8 cellular contexts compared by ENCODE assay signal in the genomic region with DNA sequence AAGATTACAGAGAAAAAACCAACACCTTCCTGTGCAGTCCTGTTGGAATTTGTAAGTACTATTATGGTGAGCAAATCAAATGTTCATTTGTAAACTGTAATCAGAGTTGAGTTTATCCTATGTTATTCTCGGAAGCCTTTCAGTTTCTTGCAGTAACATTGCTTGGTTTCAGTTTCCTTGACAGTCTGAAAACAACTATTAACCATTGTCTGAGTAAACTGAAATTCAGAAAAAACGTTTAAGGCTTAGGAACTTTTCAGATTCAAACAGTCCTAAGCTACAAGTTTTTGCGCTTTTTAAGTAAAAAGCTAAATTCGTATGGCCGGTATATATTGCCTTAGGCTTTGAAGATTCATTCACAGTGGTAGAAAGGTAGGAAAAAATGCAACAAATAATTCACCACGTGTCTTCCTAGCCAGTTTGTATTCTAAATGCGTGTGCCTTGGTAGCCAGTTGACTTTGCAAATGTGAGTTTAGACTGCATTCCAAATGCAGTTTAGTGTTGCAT. TPM values are rescaled to one million over a fixed set of nuclear protein-coding genes. Genes with fewer than 3 reads are reported as not detected.
DNase-seq lines count a peak whose midpoint lies in the region; ATAC-seq, FAIRE-seq and TF ChIP-seq lines count a peak whose summit lies in the region.

No MANE protein-coding gene starts in this region.

- H3K27ac Mint-ChIP-seq in astrocyte (ENCODE audit: unreplicated experiment), result peak overlapping the region; percentile 97

- no peaks in the 10 kb centered on the region for H3K27me3 Mint-ChIP-seq in astrocyte (ENCODE audit: low read depth, unreplicated experiment)

- no peak overlapping the region for H2AFZ ChIP-seq in astrocyte (ENCODE audit: low read depth, low read length)

- peaks cover 19% of the 10 kb centered on the region for H3K4me1 Mint-ChIP-seq in astrocyte (ENCODE audit: low read depth, unreplicated experiment)

- peaks cover 75% of the 10 kb centered on the region for H3K79me2 ChIP-seq in astrocyte (ENCODE audit: insufficient read depth, low read length)

- 2% methylated on average over 7 of the region's 7 CpGs for WGBS in suprapubic skin

- peak overlapping the region; percentile 92 for H3K4me2 ChIP-seq in BLaER1
- H3K4me2 ChIP-seq in astrocyte (ENCODE audit: low read length), result peak overlapping the region; percentile 97

- DNase-seq in HT-29 (ENCODE audit: low spot score) (peak; percentile 61), astrocyte (ENCODE audit: low read depth) (peak; percentile 81), kidney epithelial cell (ENCODE audit: low read depth) (peak; percentile 28), suprapubic skin (ENCODE audit: low spot score in 2 of 2) (no peak), germinal center (ENCODE audit: low spot score) (no peak)

- no peak for TF ChIP-seq POLR2A in suprapubic skin (IDR thresholded peaks at IDR 0.05)

- H3K27me3 ChIP-seq in BLaER1 (no peaks in the 10 kb centered on the region), astrocyte (ENCODE audit: insufficient read depth, low read length) (no peaks in the 10 kb centered on the region), kidney epithelial cell (ENCODE audit: control insufficient read depth, insufficient read depth, low read length) (no peaks in the 10 kb centered on the region), suprapubic skin (no peaks in the 10 kb centered on the region)

- H3K4me1 ChIP-seq in BLaER1 (peaks cover 34% of the 10 kb centered on the region), astrocyte (ENCODE audit: insufficient read depth, low read length) (peaks cover 34% of the 10 kb centered on the region), suprapubic skin (peaks cover 72% of the 10 kb centered on the region)

- H3K36me3 Mint-ChIP-seq in astrocyte (ENCODE audit: low read depth, unreplicated experiment), result peaks cover 11% of the 10 kb centered on the region

- H3K4me3 ChIP-seq in BLaER1 (peak overlapping the region; percentile 91), astrocyte (ENCODE audit: insufficient read depth, low read depth, low read length) (peak overlapping the region; percentile 88), kidney epithelial cell (ENCODE audit: low read depth, low read length) (peak overlapping the region; percentile 94), suprapubic skin (peak overlapping the region; percentile 99)

- FAIRE-seq in astrocyte (lab: Jason Lieb, UNC), result no peak

- peak overlapping the region; percentile 99 for H3K9ac ChIP-seq in BLaER1
- peak overlapping the region; percentile 100 for H3K9ac ChIP-seq in astrocyte (ENCODE audit: low read length)

- H3K27ac ChIP-seq in BLaER1, result peak overlapping the region; percentile 98
- H3K27ac ChIP-seq in astrocyte (ENCODE audit: low read depth, low read length), result peak overlapping the region; percentile 98
- H3K27ac ChIP-seq in suprapubic skin, result peak overlapping the region; percentile 27

- peaks cover 71% of the 10 kb centered on the region for H4K20me1 ChIP-seq in BLaER1
- peaks cover 66% of the 10 kb centered on the region for H4K20me1 ChIP-seq in astrocyte (ENCODE audit: insufficient read depth, low read length)

- peak overlapping the region; percentile 95 for H3K4me3 Mint-ChIP-seq in astrocyte (ENCODE audit: unreplicated experiment)

- H3K9me3 Mint-ChIP-seq in astrocyte (ENCODE audit: unreplicated experiment), result no peaks in the 10 kb centered on the region

- TF ChIP-seq EP300 in suprapubic skin (IDR thresholded peaks at IDR 0.05), result no peak

- ATAC-seq in GM21786 (IDR thresholded peaks at IDR 0.05; ENCODE audit: unreplicated experiment) (no peak), HG02763 (IDR thresholded peaks at IDR 0.05; ENCODE audit: unreplicated experiment) (no peak)

- H3K36me3 ChIP-seq in BLaER1 (peaks cover 38% of the 10 kb centered on the region), astrocyte (ENCODE audit: insufficient read depth, low read length) (no peaks in the 10 kb centered on the region), kidney epithelial cell (ENCODE audit: control insufficient read depth, insufficient read depth, low read length) (no peaks in the 10 kb centered on the region), suprapubic skin (no peaks in the 10 kb centered on the region)

- H3K9me3 ChIP-seq in BLaER1 (no peaks in the 10 kb centered on the region), astrocyte (ENCODE audit: insufficient read depth, low read depth, low read length) (no peaks in the 10 kb centered on the region), suprapubic skin (no peaks in the 10 kb centered on the region)

- no peak for TF ChIP-seq CTCF in astrocyte (IDR thresholded peaks at IDR 0.05; ENCODE audit: insufficient read depth, low read depth, low read length)
- TF ChIP-seq CTCF in kidney epithelial cell (IDR thresholded peaks at IDR 0.05; ENCODE audit: insufficient read depth, low read length, poor library complexity, severe bottlenecking), result no peak
- no peak for TF ChIP-seq CTCF in suprapubic skin (IDR thresholded peaks at IDR 0.05)

RNA-seq across cellular contexts. Expression of a gene that starts 2.5 kb away (rescaled TPM):
- total RNA-seq in HT-29 (2014; rRNA removed; shearing (Covaris generic)), result 28.9 and 29.3 TPM in 2 replicates
- total RNA-seq in astrocyte (59.8 and 60.3 TPM in 2 replicates), kidney epithelial cell (45.9 and 50.9 TPM in 2 replicates), suprapubic skin (10 to 100 TPM; 49.3 to 74.8 (median 62.5) TPM)

Comparison
In these comparisons a context has a peak if more than half of its experiments do, and no peak if none do; other contexts are left out.
1. H3K27ac ChIP-seq: peak in every context shown above with its lines; median percentile 98 in BLaER1; 98 in astrocyte; 27 in suprapubic skin.
2. DNase-seq: peak in HT-29 (single experiment), astrocyte (single experiment) and kidney epithelial cell (single experiment); none in suprapubic skin (0 of 2) and germinal center (single experiment).
3. Peak in every context shown above with its lines, with median percentiles within 50 percentile points of each other: H3K4me3 ChIP-seq.